In genomic region chr13:50690020-50690419, GRCh38 we compare ENCODE assay signal across 23 cellular contexts.
"Had no signal": no experiment of that assay in that cellular context is flagged by ENCODE, and none has a peak within 500 bp of the region (broad histone marks: within the 10 kb centered on the region; RNA-seq: fewer than 3 reads in every experiment).

No MANE protein-coding gene starts in this region.

- H3K27me3 ChIP-seq: breast epithelium, SJCRH30 had no signal

- H3K4me3 ChIP-seq: breast epithelium, SJCRH30 had no signal

- H3K9me3 ChIP-seq: breast epithelium, SJCRH30, SK-N-SH had no signal

- H3K4me2 ChIP-seq: SK-N-SH had no signal

- H3K9ac ChIP-seq: KMS-11, SK-N-SH had no signal

- ATAC-seq: activated T-cell treated with anti-CD3 and anti-CD28 coated beads, Interleukin-2, amount 50 U/mL, for 4 hours; PC-3; Right ventricle myocardium inferior had no signal

- DNase-seq: activated CD4-positive, alpha-beta memory T cell treated with anti-CD3 and anti-CD28 coated beads for 36 hours; activated CD4-positive, alpha-beta T cell treated with anti-CD3 and anti-CD28 coated beads, Interleukin-2, amount 10 ng/mL, durations not matched to agents 7 days and 5 days; activated CD4-positive, CD25-positive, alpha-beta regulatory T cell; activated CD8-positive, alpha-beta memory T cell treated with anti-CD3 and anti-CD28 coated beads for 24 hours; activated gamma-delta T cell; activated naive CD4-positive, alpha-beta T cell treated with anti-CD3 and anti-CD28 coated beads for 36 hours; activated T-cell treated with anti-CD3 and anti-CD28 coated beads, Interleukin-2, amount 50 U/mL, for 4 hours; anterior cingulate cortex; caudate nucleus; NCI-H1092; NCI-H1417; NCI-H1930; NCI-H2171; NCI-H2227 treated with DMSO at 0.1 percent for 48 hours; NCI-H526; PC-3; RPMI8226; SJCRH30; SK-N-SH; T-helper 1 cell had no signal

- H3K36me3 ChIP-seq: breast epithelium, SJCRH30 had no signal

- H3K27ac ChIP-seq: breast epithelium, KMS-11, SJCRH30 had no signal
